ENCODE assay signal across 1 cellular context in genomic region chr1:21468597-21468996, GRCh38.
TF ChIP-seq lines count a peak whose summit lies in the region.

No MANE protein-coding gene starts in this region.

TF ChIP-seq in K562, 482 proteins besides CTCF, POLR2A, EP300 and RAD21 (continued from another document and continues in another):
- no peak for TF ChIP-seq ZBTB11 (CRISPR knock-in tag; IDR thresholded peaks at IDR 0.05)
- no peak for TF ChIP-seq GABPB2 (CRISPR knock-in tag; conservative IDR thresholded peaks at IDR 0.05)
- peak; percentile 33; the same call in 1 of the 2 replicates for TF ChIP-seq FOXK1 (CRISPR knock-in tag; IDR thresholded peaks at IDR 0.05; ENCODE audit: borderline replicate concordance)
- TF ChIP-seq TEAD1 (CRISPR knock-in tag; IDR thresholded peaks at IDR 0.05) = no peak
- no peak for TF ChIP-seq PHB2 (IDR thresholded peaks at IDR 0.05; ENCODE audit: low read depth)
- TF ChIP-seq BRF2 (IDR thresholded peaks at IDR 0.05; ENCODE audit: borderline replicate concordance, insufficient read depth, insufficient read length) = no peak
- TF ChIP-seq HNRNPLL (IDR thresholded peaks at IDR 0.05; ENCODE audit: low read depth, low read length, poor library complexity, severe bottlenecking) = no peak
- no peak for TF ChIP-seq ZNF584 (CRISPR knock-in tag; IDR thresholded peaks at IDR 0.05; ENCODE audit: low read depth)
- no peak for TF ChIP-seq SPI1 (IDR thresholded peaks at IDR 0.05; ENCODE audit: borderline replicate concordance, low read depth, low read length)
- TF ChIP-seq CBX8 (IDR thresholded peaks at IDR 0.05; ENCODE audit: borderline replicate concordance, extremely low read depth, low read depth, low read length, poor library complexity, severe bottlenecking) = no peak
- no peak for TF ChIP-seq NRF1 (conservative IDR thresholded peaks at IDR 0.05 in 1 of 2, IDR thresholded peaks at IDR 0.05 in 1 of 2)
- no peak for TF ChIP-seq SMARCB1 (IDR thresholded peaks at IDR 0.05; ENCODE audit: insufficient read length, low read depth)
- no peak for TF ChIP-seq KDM4B (IDR thresholded peaks at IDR 0.05; ENCODE audit: borderline replicate concordance in 2 of 2, low read depth in 1 of 2)
- no peak for TF ChIP-seq PTRF (tag; IDR thresholded peaks at IDR 0.05)
- TF ChIP-seq XRCC5 (IDR thresholded peaks at IDR 0.05; ENCODE audit: low read depth, low read length) = no peak
- TF ChIP-seq FOXK2 (conservative IDR thresholded peaks at IDR 0.05 in 1 of 2, IDR thresholded peaks at IDR 0.05 in 1 of 2; ENCODE audit: low read depth in 2 of 2) = peak; percentile 74 to 83
- no peak for TF ChIP-seq ETV1 (tag; conservative IDR thresholded peaks at IDR 0.05; ENCODE audit: low read depth)
- TF ChIP-seq ADNP (tag; IDR thresholded peaks at IDR 0.05) = no peak
- no peak for TF ChIP-seq ZNF133 (CRISPR knock-in tag; IDR thresholded peaks at IDR 0.05)
- TF ChIP-seq HCFC1 (IDR thresholded peaks at IDR 0.05; ENCODE audit: low read depth, low read length) = no peak
- TF ChIP-seq ZMIZ1 (IDR thresholded peaks at IDR 0.05; ENCODE audit: low read depth in 2 of 2, low read length in 2 of 2) = no peak
- TF ChIP-seq PHF21A (IDR thresholded peaks at IDR 0.05; ENCODE audit: borderline replicate concordance, low read depth) = no peak
- TF ChIP-seq SREBF1 (IDR thresholded peaks at IDR 0.05; ENCODE audit: borderline replicate concordance, low read depth, low read length) = no peak
- TF ChIP-seq ZNF24 (IDR thresholded peaks at IDR 0.05) = no peak
- TF ChIP-seq ESRRA (IDR thresholded peaks at IDR 0.05; ENCODE audit: borderline replicate concordance, low read depth) = no peak
- no peak for TF ChIP-seq ZHX1 (conservative IDR thresholded peaks at IDR 0.05; ENCODE audit: low read length)
- TF ChIP-seq REST (CRISPR knock-in tag; IDR thresholded peaks at IDR 0.05; ENCODE audit: low read depth) = no peak
- TF ChIP-seq NR1H2 (CRISPR knock-in tag; IDR thresholded peaks at IDR 0.05) = no peak
- TF ChIP-seq ZFP30 (CRISPR knock-in tag; IDR thresholded peaks at IDR 0.05; ENCODE audit: borderline replicate concordance) = no peak
- TF ChIP-seq ZNF764 (CRISPR knock-in tag; IDR thresholded peaks at IDR 0.05; ENCODE audit: low read depth) = no peak
- no peak for TF ChIP-seq SUPT5H (IDR thresholded peaks at IDR 0.05)
- TF ChIP-seq CTCFL (IDR thresholded peaks at IDR 0.05; ENCODE audit: borderline replicate concordance, insufficient read depth, low read depth, low read length, poor library complexity, severe bottlenecking) = peak; percentile 20
- peak; percentile 10 for TF ChIP-seq MEIS2 (IDR thresholded peaks at IDR 0.05; ENCODE audit: partially characterized antibody)
- no peak for TF ChIP-seq CBX2 (IDR thresholded peaks at IDR 0.05; ENCODE audit: insufficient read depth, low read length, poor library complexity, severe bottlenecking)
- peak; percentile 28; the same call in 1 of the 2 replicates for TF ChIP-seq RB1 (IDR thresholded peaks at IDR 0.05; ENCODE audit: low read depth)
- no peak for TF ChIP-seq PATZ1 (CRISPR knock-in tag; IDR thresholded peaks at IDR 0.05; ENCODE audit: borderline replicate concordance)
- TF ChIP-seq ZNF239 (CRISPR knock-in tag; IDR thresholded peaks at IDR 0.05) = no peak
- 0 out of 2 replicates have a peak, but pooled peaks have one; percentile 33 for TF ChIP-seq JUND (IDR thresholded peaks at IDR 0.05; ENCODE audit: borderline replicate concordance, low read depth, low read length)
- TF ChIP-seq JUND (tag; IDR thresholded peaks at IDR 0.05; ENCODE audit: borderline replicate concordance, low read depth, low read length) = no peak
- 0 out of 2 replicates have a peak, but pooled peaks have one; percentile 12 for TF ChIP-seq CREM (IDR thresholded peaks at IDR 0.05; ENCODE audit: low read depth)
- TF ChIP-seq ATF4 (CRISPR knock-in tag; IDR thresholded peaks at IDR 0.05) = no peak
- TF ChIP-seq TAF15 (IDR thresholded peaks at IDR 0.05; ENCODE audit: low read depth, low read length) = no peak
- peak; percentile 32 to 48; a peak in 1 of 4 replicates for TF ChIP-seq FOXA3 (CRISPR knock-in tag; conservative IDR thresholded peaks at IDR 0.05 in 1 of 2, IDR thresholded peaks at IDR 0.05 in 1 of 2)
- TF ChIP-seq EHMT2 (IDR thresholded peaks at IDR 0.05) = no peak
- no peak for TF ChIP-seq HMG20B (CRISPR knock-in tag; IDR thresholded peaks at IDR 0.05)
